In the genomic region with DNA sequence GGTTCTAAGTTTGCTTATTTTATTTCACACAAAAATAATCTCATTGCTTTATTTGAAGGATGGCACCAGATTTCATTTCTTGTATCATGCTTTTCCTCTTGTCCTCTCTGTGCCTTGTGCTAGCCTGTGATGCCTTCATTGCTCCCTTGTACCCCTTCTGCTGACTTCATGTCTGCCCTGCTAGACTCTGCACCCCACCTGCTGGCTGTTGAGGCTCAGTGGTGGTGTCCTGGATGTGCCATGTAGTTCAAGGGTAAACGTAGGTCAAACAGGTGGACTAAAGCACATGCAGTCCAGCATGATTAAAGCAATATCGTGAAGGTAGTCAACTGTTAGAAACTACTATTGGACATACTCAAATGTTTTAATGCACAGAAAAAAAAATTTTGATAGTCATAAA, we compare ENCODE assay signal across 9 cellular contexts. TPM values are rescaled to one million over a fixed set of nuclear protein-coding genes. Genes with fewer than 3 reads are reported as not detected.
DNase-seq lines count a peak whose midpoint lies in the region; ATAC-seq and TF ChIP-seq lines count a peak whose summit lies in the region.
"Had no signal": no experiment of that assay in that cellular context is flagged by ENCODE, and none has a peak within 500 bp of the region (broad histone marks: within the 10 kb centered on the region; RNA-seq: fewer than 3 reads in every experiment).

No MANE protein-coding gene starts in this region.

- H3K4me2 ChIP-seq in smooth muscle cell: no peak overlapping the region

- no peak for TF ChIP-seq POLR2A in ovary (IDR thresholded peaks at IDR 0.05)

- H3K4me3 ChIP-seq in smooth muscle cell (no peak overlapping the region), ovary (no peak overlapping the region)

- H3K4me1 ChIP-seq in smooth muscle cell (ENCODE audit: low read depth) (no peaks in the 10 kb centered on the region), ovary (ENCODE audit: insufficient read depth) (no peaks in the 10 kb centered on the region)

- no peaks in the 10 kb centered on the region for H3F3A ChIP-seq in smooth muscle cell (ENCODE audit: low read depth)

- H3K27me3 ChIP-seq in smooth muscle cell (ENCODE audit: low read depth): no peaks in the 10 kb centered on the region
- no peaks in the 10 kb centered on the region for H3K27me3 ChIP-seq in ovary

- CTCF ChIA-PET in activated CD4-positive, alpha-beta T cell treated with anti-CD3 and anti-CD28 coated beads for 36 hours (lab: Charles Lee): interaction anchor here (1.1 to 4.6 kb wide), 4 partner anchors 10 to 206 kb away, joined by 3 to 35 read pairs (median 5); no protein-coding TSS in a partner anchor

- no peaks in the 10 kb centered on the region for H3K9me3 Mint-ChIP-seq in activated CD4-positive, alpha-beta T cell treated with anti-CD3 and anti-CD28 coated beads for 36 hours (ENCODE audit: low read depth)

- H3K4me3 Mint-ChIP-seq in activated CD4-positive, alpha-beta T cell treated with anti-CD3 and anti-CD28 coated beads for 36 hours: no peak overlapping the region

- H3K27ac ChIP-seq in smooth muscle cell (ENCODE audit: low read depth) (no peak overlapping the region), ovary (no peak overlapping the region)

- ATAC-seq in activated CD4-positive, alpha-beta T cell treated with anti-CD3 and anti-CD28 coated beads for 36 hours: peak; percentile 63

- intact Hi-C loops in activated CD4-positive, alpha-beta T cell treated with anti-CD3 and anti-CD28 coated beads for 36 hours (cut with DNase I, micrococcal nuclease): loop anchor here in 1 of 2 experiments (2.0 to 5.0 kb wide), 2 partner anchors 1141 to 1265 kb away; no protein-coding TSS in a partner anchor
- intact Hi-C loops in ovary (cut with DNase I): loop anchor here in 1 of 4 donors (5.0 kb wide), 1 partner anchor 210 kb away; no protein-coding TSS in a partner anchor

- WGBS in smooth muscle cell (ENCODE audit: low lambda C conversion rate): 86% methylated on average over 2 of the region's 2 CpGs
- WGBS in ovary, 3 donors: 53 to 66% (median 61%) methylated on average over 2 of the region's 2 CpGs

- 0 out of 2 replicates have a peak, but pooled peaks have one; percentile 21 for TF ChIP-seq RAD21 in Ishikawa (IDR thresholded peaks at IDR 0.05; ENCODE audit: low read depth)

- H3K27me3 Mint-ChIP-seq in activated CD4-positive, alpha-beta T cell treated with anti-CD3 and anti-CD28 coated beads for 36 hours: no peaks in the 10 kb centered on the region

- no peak for TF ChIP-seq EP300 in Ishikawa (IDR thresholded peaks at IDR 0.05; ENCODE audit: borderline replicate concordance)
- no peak for TF ChIP-seq EP300 in ovary (IDR thresholded peaks at IDR 0.05)

- TF ChIP-seq CTCF in smooth muscle cell (IDR thresholded peaks at IDR 0.05; ENCODE audit: borderline replicate concordance, insufficient read depth, poor library complexity, severe bottlenecking) (peak; percentile 9), ovary (IDR thresholded peaks at IDR 0.05) (no peak)

- POLR2A ChIA-PET in activated CD4-positive, alpha-beta T cell treated with anti-CD3 and anti-CD28 coated beads for 36 hours (lab: Charles Lee): no interaction called here

- H3K4me1 Mint-ChIP-seq in activated CD4-positive, alpha-beta T cell treated with anti-CD3 and anti-CD28 coated beads for 36 hours: no peaks in the 10 kb centered on the region

- H4K20me1 ChIP-seq in smooth muscle cell (ENCODE audit: low read depth): peaks cover 3% of the 10 kb centered on the region

- H3K27ac Mint-ChIP-seq in activated CD4-positive, alpha-beta T cell treated with anti-CD3 and anti-CD28 coated beads for 36 hours: no peak overlapping the region

- peaks cover 8% of the 10 kb centered on the region for H3K36me3 ChIP-seq in smooth muscle cell (ENCODE audit: low read depth)
- H3K36me3 ChIP-seq in ovary: no peaks in the 10 kb centered on the region

- no peak overlapping the region for H3K9ac ChIP-seq in smooth muscle cell (ENCODE audit: low read depth)

- peak; percentile 40 for DNase-seq in activated CD4-positive, alpha-beta T cell treated with anti-CD3 and anti-CD28 coated beads for 36 hours
- no peak for DNase-seq in activated CD4-positive, alpha-beta T cell treated with anti-CD3 and anti-CD28 coated beads for 1 hour
- DNase-seq in cerebellar cortex (ENCODE audit: low spot score) (peak; percentile 16), smooth muscle cell (lab: John Stamatoyannopoulos, UW; ENCODE audit: unreplicated experiment) (no peak), ovary (no peak)
- DNase-seq in stimulated activated CD4-positive, alpha-beta T cell treated with anti-CD3 and anti-CD28 coated beads, Interleukin-1b, Interleukin-23, amount 100 ng/mL, for 48 hours: no peak
- no peak for DNase-seq in activated T-cell treated with anti-CD3 and anti-CD28 coated beads, Interleukin-2, amount 50 U/mL, for 48 hours
- DNase-seq: NCI-H1092 had no signal

- H3K9me3 ChIP-seq in smooth muscle cell (replicated peaks; ENCODE audit: low read depth) (no peaks in the 10 kb centered on the region), ovary (no peaks in the 10 kb centered on the region)

- peaks cover 32% of the 10 kb centered on the region for H3K79me2 ChIP-seq in smooth muscle cell (ENCODE audit: low read depth)

- H2AFZ ChIP-seq in smooth muscle cell (ENCODE audit: low read depth): no peak overlapping the region

- peaks cover 23% of the 10 kb centered on the region for H3K36me3 Mint-ChIP-seq in activated CD4-positive, alpha-beta T cell treated with anti-CD3 and anti-CD28 coated beads for 36 hours (ENCODE audit: low read depth)

TF ChIP-seq in Ishikawa, 13 proteins besides CTCF, POLR2A, EP300 and RAD21:
- TF ChIP-seq, protein P1, sequence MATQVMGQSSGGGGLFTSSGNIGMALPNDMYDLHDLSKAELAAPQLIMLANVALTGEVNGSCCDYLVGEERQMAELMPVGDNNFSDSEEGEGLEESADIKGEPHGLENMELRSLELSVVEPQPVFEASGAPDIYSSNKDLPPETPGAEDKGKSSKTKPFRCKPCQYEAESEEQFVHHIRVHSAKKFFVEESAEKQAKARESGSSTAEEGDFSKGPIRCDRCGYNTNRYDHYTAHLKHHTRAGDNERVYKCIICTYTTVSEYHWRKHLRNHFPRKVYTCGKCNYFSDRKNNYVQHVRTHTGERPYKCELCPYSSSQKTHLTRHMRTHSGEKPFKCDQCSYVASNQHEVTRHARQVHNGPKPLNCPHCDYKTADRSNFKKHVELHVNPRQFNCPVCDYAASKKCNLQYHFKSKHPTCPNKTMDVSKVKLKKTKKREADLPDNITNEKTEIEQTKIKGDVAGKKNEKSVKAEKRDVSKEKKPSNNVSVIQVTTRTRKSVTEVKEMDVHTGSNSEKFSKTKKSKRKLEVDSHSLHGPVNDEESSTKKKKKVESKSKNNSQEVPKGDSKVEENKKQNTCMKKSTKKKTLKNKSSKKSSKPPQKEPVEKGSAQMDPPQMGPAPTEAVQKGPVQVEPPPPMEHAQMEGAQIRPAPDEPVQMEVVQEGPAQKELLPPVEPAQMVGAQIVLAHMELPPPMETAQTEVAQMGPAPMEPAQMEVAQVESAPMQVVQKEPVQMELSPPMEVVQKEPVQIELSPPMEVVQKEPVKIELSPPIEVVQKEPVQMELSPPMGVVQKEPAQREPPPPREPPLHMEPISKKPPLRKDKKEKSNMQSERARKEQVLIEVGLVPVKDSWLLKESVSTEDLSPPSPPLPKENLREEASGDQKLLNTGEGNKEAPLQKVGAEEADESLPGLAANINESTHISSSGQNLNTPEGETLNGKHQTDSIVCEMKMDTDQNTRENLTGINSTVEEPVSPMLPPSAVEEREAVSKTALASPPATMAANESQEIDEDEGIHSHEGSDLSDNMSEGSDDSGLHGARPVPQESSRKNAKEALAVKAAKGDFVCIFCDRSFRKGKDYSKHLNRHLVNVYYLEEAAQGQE (IDR thresholded peaks at IDR 0.05; ENCODE audit: low read depth): no peak
- TF ChIP-seq YY1 (IDR thresholded peaks at IDR 0.05; ENCODE audit: low read depth) (no peak), FOXM1 (IDR thresholded peaks at IDR 0.05; ENCODE audit: borderline replicate concordance, low read depth) (no peak), TEAD4 (IDR thresholded peaks at IDR 0.05) (no peak), CEBPB (IDR thresholded peaks at IDR 0.05) (no peak), TCF12 (IDR thresholded peaks at IDR 0.05; ENCODE audit: low read depth) (no peak), EGR1 (IDR thresholded peaks at IDR 0.05) (no peak), MAX (IDR thresholded peaks at IDR 0.05) (no peak), ZBTB7A (IDR thresholded peaks at IDR 0.05; ENCODE audit: low read depth) (no peak)
TF ChIP-seq in Ishikawa: peak in this region for 0.

RNA-seq across cellular contexts. Expression of gene MRPS35, which starts 21.6 kb away (rescaled TPM):
- 10 to 100 TPM; 58.5 to 62.1 TPM for total RNA-seq in activated CD4-positive, alpha-beta T cell treated with anti-CD3 and anti-CD28 coated beads for 36 hours
- total RNA-seq in smooth muscle cell: 75.6 and 77.1 TPM in 2 replicates
- 51.6 and 55.6 TPM in 2 replicates for polyA plus RNA-seq in smooth muscle cell
- 10 to 100 TPM; 27.9 to 44.4 (median 35.5) TPM for total RNA-seq in ovary
- 10 to 100 TPM; 23.3 to 43.4 TPM for polyA plus RNA-seq in ovary

RNA-seq across cellular contexts. Expression of gene REP15, which starts 36.0 kb away (rescaled TPM):
- total RNA-seq in activated CD4-positive, alpha-beta T cell treated with anti-CD3 and anti-CD28 coated beads for 36 hours: not detected
- 1.7 and 3.6 TPM in 2 replicates for total RNA-seq in smooth muscle cell
- 0.47 and 2.2 TPM in 2 replicates for polyA plus RNA-seq in smooth muscle cell
- 1 to 10 TPM in 6 of 7 donors, under 1 TPM in 1; 0.57 to 3.5 (median 2.1) TPM for total RNA-seq in ovary
- 1 to 10 TPM; 2.5 to 3.1 TPM for polyA plus RNA-seq in ovary

RNA-seq across cellular contexts. Expression of gene KLHL42, which starts 47.8 kb away (rescaled TPM):
- total RNA-seq in activated CD4-positive, alpha-beta T cell treated with anti-CD3 and anti-CD28 coated beads for 36 hours: 1 to 10 TPM; 7.1 to 9.2 TPM
- 35.4 and 38.0 TPM in 2 replicates for total RNA-seq in smooth muscle cell
- 25.6 and 39.7 TPM in 2 replicates for polyA plus RNA-seq in smooth muscle cell
- 10 to 100 TPM; 10.1 to 28.4 (median 18.9) TPM for total RNA-seq in ovary
- polyA plus RNA-seq in ovary: 10 to 100 TPM in 1 of 2 donors, 1 to 10 TPM in 1; 7.0 to 16.4 TPM

RNA-seq across cellular contexts. Expression of gene MANSC4, which starts 47.8 kb away (rescaled TPM):
- not detected for total RNA-seq in activated CD4-positive, alpha-beta T cell treated with anti-CD3 and anti-CD28 coated beads for 36 hours
- total RNA-seq in smooth muscle cell: 2.6 and 2.9 TPM in 2 replicates
- 0.47 and 5.5 TPM in 2 replicates for polyA plus RNA-seq in smooth muscle cell
- under 1 TPM in 3 of 7 donors, not detected in 4; 0.20 to 0.36 (median 0.32) TPM for total RNA-seq in ovary
- under 1 TPM; 0.10 to 0.25 TPM for polyA plus RNA-seq in ovary

Comparison
In these comparisons a context has a peak if more than half of its experiments do, and no peak if none do; other contexts are left out.
1. DNase-seq: peak in activated CD4-positive, alpha-beta T cell treated with anti-CD3 and anti-CD28 coated beads for 36 hours (single experiment) and cerebellar cortex (single experiment); none in activated CD4-positive, alpha-beta T cell treated with anti-CD3 and anti-CD28 coated beads for 1 hour (single experiment), smooth muscle cell (single experiment), stimulated activated CD4-positive, alpha-beta T cell treated with anti-CD3 and anti-CD28 coated beads, Interleukin-1b, Interleukin-23, amount 100 ng/mL, for 48 hours (single experiment), activated T-cell treated with anti-CD3 and anti-CD28 coated beads, Interleukin-2, amount 50 U/mL, for 48 hours (0 of 2) and ovary (0 of 5).